ENCODE assay signal across 2 cellular contexts in the genomic region with DNA sequence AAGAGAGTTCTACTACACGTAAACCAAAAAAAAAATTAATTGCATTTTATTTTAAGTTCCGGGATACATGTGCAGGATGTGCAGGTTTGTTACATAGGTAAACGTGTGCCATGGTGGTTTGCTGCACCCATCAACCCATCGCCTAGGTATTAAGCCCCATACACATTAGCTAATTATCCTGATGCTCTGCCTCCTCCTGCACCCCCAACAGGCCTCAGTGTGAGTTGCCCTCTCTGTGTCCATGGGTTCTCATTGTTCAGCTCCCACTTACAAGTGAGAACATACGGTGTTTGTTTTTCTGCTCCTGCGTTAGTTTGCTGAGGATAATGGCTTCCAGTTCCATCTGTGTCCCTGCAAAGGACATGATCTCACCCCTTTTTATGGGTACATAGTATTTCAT. TPM values are rescaled to one million over a fixed set of nuclear protein-coding genes. Genes with fewer than 3 reads are reported as not detected.
"Had no signal": no experiment of that assay in that cellular context is flagged by ENCODE, and none has a peak within 500 bp of the region (broad histone marks: within the 10 kb centered on the region; RNA-seq: fewer than 3 reads in every experiment).

No MANE protein-coding gene starts in this region.

RNA-seq across cellular contexts. Expression of gene THY1, which starts 32.7 kb away (rescaled TPM):
- total RNA-seq: activated B cell treated with CpG ODN at 0.5 μM for 24 hours; activated naive CD4-positive, alpha-beta T cell treated with anti-CD3 and anti-CD28 coated beads, Interleukin-2, amount 50 U/mL, for 72 hours had no signal
